ENCODE assay signal across 27 cellular contexts in genomic region chr2:234393352-234393751, GRCh38.
DNase-seq lines count a peak whose midpoint lies in the region; ATAC-seq and TF ChIP-seq lines count a peak whose summit lies in the region.
"Had no signal": no experiment of that assay in that cellular context is flagged by ENCODE, and none has a peak within 500 bp of the region (broad histone marks: within the 10 kb centered on the region; RNA-seq: fewer than 3 reads in every experiment).

No MANE protein-coding gene starts in this region.

- POLR2A ChIA-PET in Panc1 (lab: Charles Lee): no interaction called here

- TF ChIP-seq CTCF in Panc1 (IDR thresholded peaks at IDR 0.05): no peak

- intact Hi-C loops in Panc1 (cut with micrococcal nuclease; ENCODE audit: unreplicated experiment): no loop called here

- H3K36me3 Mint-ChIP-seq in activated T-cell treated with anti-CD3 and anti-CD28 coated beads, Interleukin-2, amount 50 U/mL, for 4 hours (ENCODE audit: insufficient read depth): no peaks in the 10 kb centered on the region
- H3K36me3 Mint-ChIP-seq in central memory CD8-positive, alpha-beta T cell (ENCODE audit: insufficient read depth): no peaks in the 10 kb centered on the region
- no peaks in the 10 kb centered on the region for H3K36me3 Mint-ChIP-seq in natural killer cell treated with Interleukin-12 subunit alpha and Interleukin-12 subunit beta and Interleukin-15 and Interleukin-18, amount 100 ng/mL, for 72 hours
- H3K36me3 Mint-ChIP-seq: neural progenitor cell had no signal

- H3K4me1 Mint-ChIP-seq in activated T-cell treated with anti-CD3 and anti-CD28 coated beads, Interleukin-2, amount 50 U/mL, for 4 hours (ENCODE audit: low read depth): peaks cover 62% of the 10 kb centered on the region
- peaks cover 48% of the 10 kb centered on the region for H3K4me1 Mint-ChIP-seq in central memory CD8-positive, alpha-beta T cell
- peaks cover 39 to 41% of the 10 kb centered on the region in 2 donors for H3K4me1 Mint-ChIP-seq in natural killer cell treated with Interleukin-12 subunit alpha and Interleukin-12 subunit beta and Interleukin-15 and Interleukin-18, amount 100 ng/mL, for 72 hours (ENCODE audit: low read depth in 2 of 2)

- in situ Hi-C loops in Panc1 (cut with HindIII; ENCODE audit: low pct_unique_long_range_greater_than_20kb, low sequenced_read_pairs): no loop called here
- in situ Hi-C loops in HAP-1 (cut with MboI; ENCODE audit: low sequenced_read_pairs): no loop called here

- BruUV-seq in Panc1 (replicated peaks; lab: Mats Ljungman, UMichigan): no TSS peak

- H3K4me1 ChIP-seq in Panc1 (ENCODE audit: control insufficient read depth, insufficient read depth, low read length): peaks cover 32% of the 10 kb centered on the region
- H3K4me1 ChIP-seq in HAP-1: peaks cover 22% of the 10 kb centered on the region
- H3K4me1 ChIP-seq: gastroesophageal sphincter, vagina had no signal

- CTCF ChIA-PET in Panc1 (lab: Charles Lee): interaction anchor here (0.6 kb wide), 1 partner anchor 22 kb away, joined by 4 read pairs; no protein-coding TSS in a partner anchor

- no peaks in the 10 kb centered on the region for H3K27me3 Mint-ChIP-seq in activated T-cell treated with anti-CD3 and anti-CD28 coated beads, Interleukin-2, amount 50 U/mL, for 4 hours (ENCODE audit: low read depth)
- H3K27me3 Mint-ChIP-seq in central memory CD8-positive, alpha-beta T cell: no peaks in the 10 kb centered on the region
- no peaks in the 10 kb centered on the region for H3K27me3 Mint-ChIP-seq in natural killer cell treated with Interleukin-12 subunit alpha and Interleukin-12 subunit beta and Interleukin-15 and Interleukin-18, amount 100 ng/mL, for 72 hours

- H3K4me3 ChIP-seq in Panc1 (ENCODE audit: low read depth in 2 of 2, low read length in 2 of 2) (no peak overlapping the region), HAP-1 (no peak overlapping the region)
- H3K4me3 ChIP-seq: BLaER1 treated with 17β-estradiol and CSF1 and Interleukin-3, amounts not matched to agents 10 nM and 100 nM; coronary artery; gastroesophageal sphincter; neural progenitor cell; spleen; thoracic aorta; vagina had no signal

- H3K27ac Mint-ChIP-seq in central memory CD8-positive, alpha-beta T cell (ENCODE audit: low read depth): peak overlapping the region; percentile 64
- H3K27ac Mint-ChIP-seq in natural killer cell treated with Interleukin-12 subunit alpha and Interleukin-12 subunit beta and Interleukin-15 and Interleukin-18, amount 100 ng/mL, for 72 hours: peak overlapping the region; percentile 73 to 78
- H3K27ac Mint-ChIP-seq: neural progenitor cell had no signal

- H3K4me3 Mint-ChIP-seq in activated T-cell treated with anti-CD3 and anti-CD28 coated beads, Interleukin-2, amount 50 U/mL, for 4 hours: peak overlapping the region; percentile 17
- peak overlapping the region; percentile 48 for H3K4me3 Mint-ChIP-seq in central memory CD8-positive, alpha-beta T cell
- H3K4me3 Mint-ChIP-seq in natural killer cell treated with Interleukin-12 subunit alpha and Interleukin-12 subunit beta and Interleukin-15 and Interleukin-18, amount 100 ng/mL, for 72 hours: no peak overlapping the region
- H3K4me3 Mint-ChIP-seq: neural progenitor cell had no signal

- H3K36me3 ChIP-seq in Panc1 (ENCODE audit: control insufficient read depth, insufficient read depth, low read length): no peaks in the 10 kb centered on the region
- no peaks in the 10 kb centered on the region for H3K36me3 ChIP-seq in HAP-1 (replicated peaks)
- H3K36me3 ChIP-seq: BLaER1 treated with 17β-estradiol and CSF1 and Interleukin-3, amounts not matched to agents 10 nM and 100 nM; gastroesophageal sphincter; neural progenitor cell; spleen; thoracic aorta; vagina had no signal

- H3K9me3 ChIP-seq in Panc1 (ENCODE audit: control insufficient read depth, insufficient read depth, low read depth, low read length) (no peaks in the 10 kb centered on the region), HAP-1 (0 out of 2 replicates have a peak, but pooled peaks cover 4% of the 10 kb centered on the region)
- H3K9me3 ChIP-seq: gastroesophageal sphincter, spleen, thoracic aorta, vagina had no signal

- no peaks in the 10 kb centered on the region for H3K9me3 Mint-ChIP-seq in activated T-cell treated with anti-CD3 and anti-CD28 coated beads, Interleukin-2, amount 50 U/mL, for 4 hours
- H3K9me3 Mint-ChIP-seq in central memory CD8-positive, alpha-beta T cell: no peaks in the 10 kb centered on the region
- no peaks in the 10 kb centered on the region for H3K9me3 Mint-ChIP-seq in natural killer cell treated with Interleukin-12 subunit alpha and Interleukin-12 subunit beta and Interleukin-15 and Interleukin-18, amount 100 ng/mL, for 72 hours

- H3K27me3 ChIP-seq in Panc1 (ENCODE audit: control insufficient read depth, insufficient read depth, low read length) (no peaks in the 10 kb centered on the region), HAP-1 (ENCODE audit: low read depth) (no peaks in the 10 kb centered on the region)
- H3K27me3 ChIP-seq: BLaER1 treated with 17β-estradiol and CSF1 and Interleukin-3, amounts not matched to agents 10 nM and 100 nM; gastroesophageal sphincter; neural progenitor cell; spleen; vagina had no signal

- no peak for DNase-seq in activated T-cell treated with anti-CD3 and anti-CD28 coated beads, Interleukin-2, amount 50 U/mL, for 4 hours
- no peak for DNase-seq in activated T-cell treated with anti-CD3 and anti-CD28 coated beads, Interleukin-2, amount 50 U/mL, for 48 hours
- DNase-seq in Panc1 (ENCODE audit: low read depth, low spot score) (no peak), KG1 (lab: John Stamatoyannopoulos, UW) (no peak), HAP-1 (ENCODE audit: low spot score in 2 of 2) (no peak), MV-4-11 (lab: John Stamatoyannopoulos, UW) (no peak)
- DNase-seq in central memory CD8-positive, alpha-beta T cell (ENCODE audit: low spot score in 2 of 2): no peak
- DNase-seq in natural killer cell treated with Interleukin-12 subunit alpha and Interleukin-12 subunit beta and Interleukin-15 and Interleukin-18, amount 100 ng/mL, for 72 hours (ENCODE audit: low spot score): no peak
- DNase-seq: activated CD8-positive, alpha-beta memory T cell treated with anti-CD3 and anti-CD28 coated beads for 24 hours; activated effector memory CD4-positive, alpha-beta T cell treated with Interleukin-2 at 50 U/mL for 16 hours; hippocampal formation; left ventricle myocardium superior; midbrain; NCI-H1105; NCI-H1930; NCI-H526 treated with DMSO at 0.1 percent for 48 hours; right cardiac atrium; spleen; stimulated activated CD4-positive, alpha-beta T cell treated with anti-CD3 and anti-CD28 coated beads, Interleukin-4, amount 100 ng/mL, for 1 hour; stimulated activated naive CD4-positive, alpha-beta T cell treated with Interleukin-2 at 50 U/mL for 16 hours had no signal

- peak in 1 of 2 donors; percentile 32 for ATAC-seq in activated T-cell treated with anti-CD3 and anti-CD28 coated beads, Interleukin-2, amount 50 U/mL, for 4 hours
- ATAC-seq in Panc1: 0 out of 2 replicates have a peak, but pooled peaks have one; percentile 37
- ATAC-seq in central memory CD8-positive, alpha-beta T cell (replicated peaks; ENCODE audit: extremely low read depth, poor library complexity, severe bottlenecking): no peak
- no peak for ATAC-seq in natural killer cell treated with Interleukin-12 subunit alpha and Interleukin-12 subunit beta and Interleukin-15 and Interleukin-18, amount 100 ng/mL, for 72 hours
- ATAC-seq: gastroesophageal sphincter, left ventricle myocardium superior, right cardiac atrium had no signal

- peak overlapping the region; percentile 67 for H3K27ac ChIP-seq in Panc1 (ENCODE audit: low read length)
- H3K27ac ChIP-seq: BLaER1 treated with 17β-estradiol and CSF1 and Interleukin-3, amounts not matched to agents 10 nM and 100 nM; coronary artery; gastroesophageal sphincter; neural progenitor cell; thoracic aorta; vagina; VCaP had no signal
